1 cellular context compared by ENCODE assay signal in the genomic region with DNA sequence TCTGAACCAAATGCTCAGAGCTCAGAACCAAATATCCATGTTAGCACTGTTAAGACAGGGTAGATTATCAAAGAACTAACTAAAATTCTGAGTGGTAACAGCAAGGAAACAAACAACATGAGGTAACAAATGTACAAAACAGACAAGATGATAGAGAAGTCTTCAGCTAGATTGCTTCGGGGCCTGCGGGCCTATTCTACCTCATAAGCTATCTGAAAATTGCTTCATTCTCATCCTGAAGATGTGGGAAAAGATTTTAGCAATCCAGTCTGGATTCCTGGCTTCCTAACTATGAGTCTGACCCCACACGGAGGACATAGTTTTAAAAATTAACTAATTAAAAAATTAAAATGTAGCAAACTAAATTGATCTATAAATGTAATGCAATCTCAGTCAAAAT.
TF ChIP-seq lines count a peak whose summit lies in the region.

No MANE protein-coding gene starts in this region.

TF ChIP-seq in GM23338, 12 proteins besides CTCF, POLR2A, EP300 and RAD21 (continued from another document):
- TF ChIP-seq EZH2phosphoT487 (IDR thresholded peaks at IDR 0.05; ENCODE audit: unreplicated experiment) (no peak), EZH2 (IDR thresholded peaks at IDR 0.05; ENCODE audit: low read depth, unreplicated experiment) (no peak), CREB1 (CRISPR knock-in tag; IDR thresholded peaks at IDR 0.05; ENCODE audit: low read depth) (no peak), NANOG (IDR thresholded peaks at IDR 0.05; ENCODE audit: borderline replicate concordance) (no peak), JUNB (IDR thresholded peaks at IDR 0.05; ENCODE audit: unreplicated experiment) (no peak)
- TF ChIP-seq, protein P1, sequence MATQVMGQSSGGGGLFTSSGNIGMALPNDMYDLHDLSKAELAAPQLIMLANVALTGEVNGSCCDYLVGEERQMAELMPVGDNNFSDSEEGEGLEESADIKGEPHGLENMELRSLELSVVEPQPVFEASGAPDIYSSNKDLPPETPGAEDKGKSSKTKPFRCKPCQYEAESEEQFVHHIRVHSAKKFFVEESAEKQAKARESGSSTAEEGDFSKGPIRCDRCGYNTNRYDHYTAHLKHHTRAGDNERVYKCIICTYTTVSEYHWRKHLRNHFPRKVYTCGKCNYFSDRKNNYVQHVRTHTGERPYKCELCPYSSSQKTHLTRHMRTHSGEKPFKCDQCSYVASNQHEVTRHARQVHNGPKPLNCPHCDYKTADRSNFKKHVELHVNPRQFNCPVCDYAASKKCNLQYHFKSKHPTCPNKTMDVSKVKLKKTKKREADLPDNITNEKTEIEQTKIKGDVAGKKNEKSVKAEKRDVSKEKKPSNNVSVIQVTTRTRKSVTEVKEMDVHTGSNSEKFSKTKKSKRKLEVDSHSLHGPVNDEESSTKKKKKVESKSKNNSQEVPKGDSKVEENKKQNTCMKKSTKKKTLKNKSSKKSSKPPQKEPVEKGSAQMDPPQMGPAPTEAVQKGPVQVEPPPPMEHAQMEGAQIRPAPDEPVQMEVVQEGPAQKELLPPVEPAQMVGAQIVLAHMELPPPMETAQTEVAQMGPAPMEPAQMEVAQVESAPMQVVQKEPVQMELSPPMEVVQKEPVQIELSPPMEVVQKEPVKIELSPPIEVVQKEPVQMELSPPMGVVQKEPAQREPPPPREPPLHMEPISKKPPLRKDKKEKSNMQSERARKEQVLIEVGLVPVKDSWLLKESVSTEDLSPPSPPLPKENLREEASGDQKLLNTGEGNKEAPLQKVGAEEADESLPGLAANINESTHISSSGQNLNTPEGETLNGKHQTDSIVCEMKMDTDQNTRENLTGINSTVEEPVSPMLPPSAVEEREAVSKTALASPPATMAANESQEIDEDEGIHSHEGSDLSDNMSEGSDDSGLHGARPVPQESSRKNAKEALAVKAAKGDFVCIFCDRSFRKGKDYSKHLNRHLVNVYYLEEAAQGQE (IDR thresholded peaks at IDR 0.05; ENCODE audit: unreplicated experiment), result no peak
- TF ChIP-seq, protein P2, sequence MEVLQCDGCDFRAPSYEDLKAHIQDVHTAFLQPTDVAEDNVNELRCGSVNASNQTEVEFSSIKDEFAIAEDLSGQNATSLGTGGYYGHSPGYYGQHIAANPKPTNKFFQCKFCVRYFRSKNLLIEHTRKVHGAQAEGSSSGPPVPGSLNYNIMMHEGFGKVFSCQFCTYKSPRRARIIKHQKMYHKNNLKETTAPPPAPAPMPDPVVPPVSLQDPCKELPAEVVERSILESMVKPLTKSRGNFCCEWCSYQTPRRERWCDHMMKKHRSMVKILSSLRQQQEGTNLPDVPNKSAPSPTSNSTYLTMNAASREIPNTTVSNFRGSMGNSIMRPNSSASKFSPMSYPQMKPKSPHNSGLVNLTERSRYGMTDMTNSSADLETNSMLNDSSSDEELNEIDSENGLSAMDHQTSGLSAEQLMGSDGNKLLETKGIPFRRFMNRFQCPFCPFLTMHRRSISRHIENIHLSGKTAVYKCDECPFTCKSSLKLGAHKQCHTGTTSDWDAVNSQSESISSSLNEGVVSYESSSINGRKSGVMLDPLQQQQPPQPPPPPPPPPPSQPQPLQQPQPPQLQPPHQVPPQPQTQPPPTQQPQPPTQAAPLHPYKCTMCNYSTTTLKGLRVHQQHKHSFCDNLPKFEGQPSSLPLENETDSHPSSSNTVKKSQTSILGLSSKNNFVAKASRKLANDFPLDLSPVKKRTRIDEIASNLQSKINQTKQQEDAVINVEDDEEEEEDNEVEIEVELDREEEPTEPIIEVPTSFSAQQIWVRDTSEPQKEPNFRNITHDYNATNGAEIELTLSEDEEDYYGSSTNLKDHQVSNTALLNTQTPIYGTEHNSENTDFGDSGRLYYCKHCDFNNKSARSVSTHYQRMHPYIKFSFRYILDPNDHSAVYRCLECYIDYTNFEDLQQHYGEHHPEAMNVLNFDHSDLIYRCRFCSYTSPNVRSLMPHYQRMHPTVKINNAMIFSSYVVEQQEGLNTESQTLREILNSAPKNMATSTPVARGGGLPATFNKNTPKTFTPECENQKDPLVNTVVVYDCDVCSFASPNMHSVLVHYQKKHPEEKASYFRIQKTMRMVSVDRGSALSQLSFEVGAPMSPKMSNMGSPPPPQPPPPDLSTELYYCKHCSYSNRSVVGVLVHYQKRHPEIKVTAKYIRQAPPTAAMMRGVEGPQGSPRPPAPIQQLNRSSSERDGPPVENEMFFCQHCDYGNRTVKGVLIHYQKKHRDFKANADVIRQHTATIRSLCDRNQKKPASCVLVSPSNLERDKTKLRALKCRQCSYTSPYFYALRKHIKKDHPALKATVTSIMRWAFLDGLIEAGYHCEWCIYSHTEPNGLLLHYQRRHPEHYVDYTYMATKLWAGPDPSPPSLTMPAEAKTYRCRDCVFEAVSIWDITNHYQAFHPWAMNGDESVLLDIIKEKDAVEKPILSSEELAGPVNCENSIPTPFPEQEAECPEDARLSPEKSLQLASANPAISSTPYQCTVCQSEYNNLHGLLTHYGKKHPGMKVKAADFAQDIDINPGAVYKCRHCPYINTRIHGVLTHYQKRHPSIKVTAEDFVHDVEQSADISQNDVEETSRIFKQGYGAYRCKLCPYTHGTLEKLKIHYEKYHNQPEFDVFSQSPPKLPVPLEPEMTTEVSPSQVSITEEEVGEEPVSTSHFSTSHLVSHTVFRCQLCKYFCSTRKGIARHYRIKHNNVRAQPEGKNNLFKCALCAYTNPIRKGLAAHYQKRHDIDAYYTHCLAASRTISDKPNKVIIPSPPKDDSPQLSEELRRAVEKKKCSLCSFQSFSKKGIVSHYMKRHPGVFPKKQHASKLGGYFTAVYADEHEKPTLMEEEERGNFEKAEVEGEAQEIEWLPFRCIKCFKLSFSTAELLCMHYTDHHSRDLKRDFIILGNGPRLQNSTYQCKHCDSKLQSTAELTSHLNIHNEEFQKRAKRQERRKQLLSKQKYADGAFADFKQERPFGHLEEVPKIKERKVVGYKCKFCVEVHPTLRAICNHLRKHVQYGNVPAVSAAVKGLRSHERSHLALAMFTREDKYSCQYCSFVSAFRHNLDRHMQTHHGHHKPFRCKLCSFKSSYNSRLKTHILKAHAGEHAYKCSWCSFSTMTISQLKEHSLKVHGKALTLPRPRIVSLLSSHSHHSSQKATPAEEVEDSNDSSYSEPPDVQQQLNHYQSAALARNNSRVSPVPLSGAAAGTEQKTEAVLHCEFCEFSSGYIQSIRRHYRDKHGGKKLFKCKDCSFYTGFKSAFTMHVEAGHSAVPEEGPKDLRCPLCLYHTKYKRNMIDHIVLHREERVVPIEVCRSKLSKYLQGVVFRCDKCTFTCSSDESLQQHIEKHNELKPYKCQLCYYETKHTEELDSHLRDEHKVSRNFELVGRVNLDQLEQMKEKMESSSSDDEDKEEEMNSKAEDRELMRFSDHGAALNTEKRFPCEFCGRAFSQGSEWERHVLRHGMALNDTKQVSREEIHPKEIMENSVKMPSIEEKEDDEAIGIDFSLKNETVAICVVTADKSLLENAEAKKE (CRISPR knock-in tag; IDR thresholded peaks at IDR 0.05), result no peak
TF ChIP-seq in GM23338: peak in this region for 0.
